Comparison of ENCODE assay signal across 26 cellular contexts in the genomic region with DNA sequence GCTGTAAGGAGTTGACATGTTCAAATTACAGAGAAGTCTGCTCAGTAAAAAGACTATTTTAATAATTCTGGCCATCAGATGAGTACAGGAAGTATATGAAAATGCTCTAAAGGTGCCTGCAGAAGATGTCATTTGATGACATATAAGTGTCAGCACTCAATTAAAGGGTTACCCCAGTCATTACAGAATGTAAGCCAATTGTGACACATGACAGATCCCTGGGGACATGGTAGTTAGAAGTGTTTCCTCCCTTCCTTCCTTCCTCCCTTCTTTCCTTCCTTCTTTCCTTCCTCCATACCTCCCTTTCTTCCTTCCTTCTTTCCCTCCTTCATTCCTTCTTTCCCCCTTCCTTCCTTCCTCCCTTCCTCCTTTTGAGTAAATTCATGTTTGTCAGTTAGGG.
"Had no signal": no experiment of that assay in that cellular context is flagged by ENCODE, and none has a peak within 500 bp of the region (broad histone marks: within the 10 kb centered on the region; RNA-seq: fewer than 3 reads in every experiment).

No MANE protein-coding gene starts in this region.

- H3K27me3 ChIP-seq: pancreas, stomach, testis, thyroid gland, transverse colon, upper lobe of left lung, vagina had no signal

- DNase-seq: islet precursor cell; left ventricle myocardium inferior; mesendoderm; naive B cell; natural killer cell; nucleus accumbens; pancreas; posterior cingulate gyrus; retina; right cardiac atrium; stimulated activated CD4-positive, alpha-beta T cell treated with anti-CD3 and anti-CD28 coated beads, Interleukin-12 subunit alpha, Interleukin-12 subunit beta, amount 100 ng/mL, for 4 hours; stimulated activated CD4-positive, alpha-beta T cell treated with anti-CD3 and anti-CD28 coated beads, Interleukin-15, amount 100 ng/mL, for 24 hours; stimulated activated CD4-positive, alpha-beta T cell treated with anti-CD3 and anti-CD28 coated beads, Interleukin-2, amount 100 ng/mL, for 24 hours; stimulated activated CD4-positive, alpha-beta T cell treated with anti-CD3 and anti-CD28 coated beads, Interleukin-4, amount 100 ng/mL, for 1 hour; stimulated activated naive B cell treated with anti-CD40 and anti-IgM and Interleukin-4, amounts not matched to agents 10 μg/mL and 1 μg/mL and 100 μg/mL, for 72 hours; stimulated activated naive CD8-positive, alpha-beta T cell treated with anti-CD3 and anti-CD28 coated beads, Interleukin-15, Interleukin-2, amounts not matched to agents 100 U/mL and 50 U/mL, for 24 hours; stomach; testis; thyroid gland; transverse colon; upper lobe of left lung had no signal

- H3K4me1 ChIP-seq: left ventricle myocardium inferior, prostate gland, stomach, testis, thyroid gland, transverse colon, upper lobe of left lung, vagina had no signal

- H3K9me3 ChIP-seq: left ventricle myocardium inferior, pancreas, prostate gland, stomach, testis, thyroid gland, transverse colon, upper lobe of left lung, vagina had no signal

- H3K4me3 ChIP-seq: left ventricle myocardium inferior, lung, prostate gland, skin epidermis, stomach, testis, thyroid gland, transverse colon, upper lobe of left lung, vagina had no signal

- ATAC-seq: natural killer cell; right cardiac atrium; sciatic nerve; stimulated activated naive B cell treated with anti-CD40 and anti-IgM and Interleukin-4, amounts not matched to agents 10 μg/mL and 1 μg/mL and 100 μg/mL, for 72 hours; stimulated activated naive CD8-positive, alpha-beta T cell treated with anti-CD3 and anti-CD28 coated beads, Interleukin-15, Interleukin-2, amounts not matched to agents 100 U/mL and 50 U/mL, for 24 hours had no signal

- H3K36me3 ChIP-seq: left ventricle myocardium inferior, pancreas, prostate gland, stomach, thyroid gland, transverse colon, upper lobe of left lung, vagina had no signal

- H3K27ac ChIP-seq: left ventricle myocardium inferior, prostate gland, skin epidermis, stomach, testis, thyroid gland, transverse colon, upper lobe of left lung, vagina had no signal
